Comparison of ENCODE assay signal across 29 cellular contexts in the genomic region with DNA sequence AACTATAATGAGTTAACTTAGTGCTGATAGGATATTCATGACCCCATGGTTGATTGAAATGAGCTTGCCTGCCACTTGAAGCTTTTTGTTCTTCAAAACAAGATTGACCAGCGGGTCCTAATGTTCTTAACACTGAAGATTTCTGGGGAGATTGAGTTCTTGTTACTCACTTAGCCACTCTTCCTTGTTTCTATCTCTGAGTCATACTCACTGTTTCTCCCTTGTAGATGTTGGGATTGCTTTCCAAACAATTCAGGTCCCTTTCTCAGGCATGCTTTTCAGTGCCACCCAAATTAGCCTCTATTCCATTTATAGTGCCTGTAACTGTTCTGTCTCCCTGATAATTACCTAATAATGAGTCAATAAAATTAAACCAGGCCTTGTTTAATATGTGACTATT.
"Had no signal": no experiment of that assay in that cellular context is flagged by ENCODE, and none has a peak within 500 bp of the region (broad histone marks: within the 10 kb centered on the region; RNA-seq: fewer than 3 reads in every experiment).

No MANE protein-coding gene starts in this region.

- H3K4me1 Mint-ChIP-seq: activated CD4-positive, alpha-beta T cell treated with anti-CD3 and anti-CD28 coated beads, Interleukin-2, amount 10 ng/mL, durations not matched to agents 7 days and 5 days; activated CD8-positive, alpha-beta memory T cell treated with anti-CD3 and anti-CD28 coated beads, Interleukin-2, amount 10 ng/mL, durations not matched to agents 7 days and 5 days; brain; memory B cell; stimulated activated memory B cell treated with anti-CD40 and anti-IgM and Interleukin-4, amounts not matched to agents 10 μg/mL and 1 μg/mL and 100 μg/mL, for 72 hours; stimulated activated naive CD8-positive, alpha-beta T cell treated with anti-CD3 and anti-CD28 coated beads, Interleukin-15, amount 100 ng/mL, for 72 hours had no signal

- ATAC-seq: activated CD8-positive, alpha-beta memory T cell treated with anti-CD3 and anti-CD28 coated beads, Interleukin-2, amount 10 ng/mL, durations not matched to agents 7 days and 5 days; activated CD8-positive, alpha-beta T cell treated with anti-CD3 and anti-CD28 coated beads, Interleukin-2, amount 10 ng/mL, durations not matched to agents 7 days and 5 days; activated naive CD4-positive, alpha-beta T cell treated with anti-CD3 and anti-CD28 coated beads, Interleukin-2, amount 50 U/mL, for 72 hours; activated T-cell treated with anti-CD3 and anti-CD28 coated beads, Interleukin-2, amount 50 U/mL, for 72 hours; esophagus mucosa; mucosa of descending colon; natural killer cell treated with Interleukin-12 subunit alpha and Interleukin-12 subunit beta and Interleukin-15 and Interleukin-18, amount 100 ng/mL, for 72 hours; stimulated activated memory B cell treated with anti-CD40 and anti-IgM and Interleukin-4, amounts not matched to agents 10 μg/mL and 1 μg/mL and 100 μg/mL, for 72 hours; stimulated activated naive CD8-positive, alpha-beta T cell treated with anti-CD3 and anti-CD28 coated beads, Interleukin-15, amount 100 ng/mL, for 72 hours had no signal

- H3K9me3 ChIP-seq: mucosa of descending colon, right atrium auricular region, uterus had no signal

- H3K4me1 ChIP-seq: right atrium auricular region, uterus had no signal

- DNase-seq: activated CD4-positive, alpha-beta T cell treated with anti-CD3 and anti-CD28 coated beads for 1 hour; activated CD4-positive, alpha-beta T cell treated with anti-CD3 and anti-CD28 coated beads, Interleukin-2, amount 10 ng/mL, durations not matched to agents 7 days and 5 days; activated CD8-positive, alpha-beta memory T cell treated with anti-CD3 and anti-CD28 coated beads, Interleukin-2, amount 10 ng/mL, durations not matched to agents 7 days and 5 days; activated CD8-positive, alpha-beta T cell treated with anti-CD3 and anti-CD28 coated beads, Interleukin-2, amount 10 ng/mL, durations not matched to agents 7 days and 5 days; activated naive CD4-positive, alpha-beta T cell; activated T-cell treated with anti-CD3 and anti-CD28 coated beads, Interleukin-2, amount 50 U/mL, for 72 hours; anterior cingulate cortex; caudate nucleus; cortex of kidney; foreskin melanocyte; mucosa of descending colon; stimulated activated CD4-positive, alpha-beta T cell treated with anti-CD3 and anti-CD28 coated beads, Interleukin-1b, Interleukin-23, amount 100 ng/mL, for 48 hours; stimulated activated CD4-positive, alpha-beta T cell treated with anti-CD3 and anti-CD28 coated beads, Interleukin-4, amount 100 ng/mL, for 4 hours; stimulated activated CD8-positive, alpha-beta memory T cell treated with anti-CD3 and anti-CD28 coated beads, Interleukin-4, amount 100 ng/mL, for 48 hours; stimulated activated naive CD8-positive, alpha-beta T cell treated with anti-CD3 and anti-CD28 coated beads, Interleukin-15, amount 100 ng/mL, for 72 hours; substantia nigra; T-helper 9 cell; uterus; WERI-Rb-1 had no signal

- H3K4me3 ChIP-seq: mucosa of descending colon, right atrium auricular region, smooth muscle cell, uterus had no signal

- H3K27ac Mint-ChIP-seq: activated CD4-positive, alpha-beta T cell treated with anti-CD3 and anti-CD28 coated beads, Interleukin-2, amount 10 ng/mL, durations not matched to agents 7 days and 5 days; activated CD8-positive, alpha-beta memory T cell treated with anti-CD3 and anti-CD28 coated beads, Interleukin-2, amount 10 ng/mL, durations not matched to agents 7 days and 5 days; activated CD8-positive, alpha-beta T cell treated with anti-CD3 and anti-CD28 coated beads, Interleukin-2, amount 10 ng/mL, durations not matched to agents 7 days and 5 days; activated naive CD4-positive, alpha-beta T cell treated with anti-CD3 and anti-CD28 coated beads, Interleukin-2, amount 50 U/mL, for 72 hours; activated T-cell treated with anti-CD3 and anti-CD28 coated beads, Interleukin-2, amount 50 U/mL, for 72 hours; brain; memory B cell; natural killer cell treated with Interleukin-12 subunit alpha and Interleukin-12 subunit beta and Interleukin-15 and Interleukin-18, amount 100 ng/mL, for 72 hours; stimulated activated memory B cell treated with anti-CD40 and anti-IgM and Interleukin-4, amounts not matched to agents 10 μg/mL and 1 μg/mL and 100 μg/mL, for 72 hours; T-helper 1 cell treated with Interleukin-12 subunit alpha and Interleukin-12 subunit beta and Interleukin-4 antibody, amounts not matched to agents 30 μg/mL and 1 μg/mL, for 36 hours; type B pancreatic cell had no signal

- H3K27me3 Mint-ChIP-seq: activated CD4-positive, alpha-beta T cell treated with anti-CD3 and anti-CD28 coated beads, Interleukin-2, amount 10 ng/mL, durations not matched to agents 7 days and 5 days; activated CD8-positive, alpha-beta memory T cell treated with anti-CD3 and anti-CD28 coated beads, Interleukin-2, amount 10 ng/mL, durations not matched to agents 7 days and 5 days; brain; memory B cell; natural killer cell treated with Interleukin-12 subunit alpha and Interleukin-12 subunit beta and Interleukin-15 and Interleukin-18, amount 100 ng/mL, for 72 hours; stimulated activated memory B cell treated with anti-CD40 and anti-IgM and Interleukin-4, amounts not matched to agents 10 μg/mL and 1 μg/mL and 100 μg/mL, for 72 hours; stimulated activated naive CD8-positive, alpha-beta T cell treated with anti-CD3 and anti-CD28 coated beads, Interleukin-15, amount 100 ng/mL, for 72 hours; type B pancreatic cell had no signal

- H3K36me3 Mint-ChIP-seq: activated CD8-positive, alpha-beta memory T cell treated with anti-CD3 and anti-CD28 coated beads, Interleukin-2, amount 10 ng/mL, durations not matched to agents 7 days and 5 days; activated naive CD4-positive, alpha-beta T cell treated with anti-CD3 and anti-CD28 coated beads, Interleukin-2, amount 50 U/mL, for 72 hours; brain; memory B cell; stimulated activated memory B cell treated with anti-CD40 and anti-IgM and Interleukin-4, amounts not matched to agents 10 μg/mL and 1 μg/mL and 100 μg/mL, for 72 hours; type B pancreatic cell had no signal

- H3K27me3 ChIP-seq: uterus had no signal

- H3K9me3 Mint-ChIP-seq: stimulated activated memory B cell treated with anti-CD40 and anti-IgM and Interleukin-4, amounts not matched to agents 10 μg/mL and 1 μg/mL and 100 μg/mL, for 72 hours; stimulated activated naive CD8-positive, alpha-beta T cell treated with anti-CD3 and anti-CD28 coated beads, Interleukin-15, amount 100 ng/mL, for 72 hours; type B pancreatic cell had no signal

- H3K27ac ChIP-seq: right atrium auricular region, uterus, WERI-Rb-1 had no signal

- H3K4me2 ChIP-seq: smooth muscle cell had no signal

- H3K4me3 Mint-ChIP-seq: activated CD4-positive, alpha-beta T cell treated with anti-CD3 and anti-CD28 coated beads, Interleukin-2, amount 10 ng/mL, durations not matched to agents 7 days and 5 days; activated CD8-positive, alpha-beta memory T cell treated with anti-CD3 and anti-CD28 coated beads, Interleukin-2, amount 10 ng/mL, durations not matched to agents 7 days and 5 days; activated CD8-positive, alpha-beta T cell treated with anti-CD3 and anti-CD28 coated beads, Interleukin-2, amount 10 ng/mL, durations not matched to agents 7 days and 5 days; activated T-cell treated with anti-CD3 and anti-CD28 coated beads, Interleukin-2, amount 50 U/mL, for 72 hours; brain; memory B cell; natural killer cell treated with Interleukin-12 subunit alpha and Interleukin-12 subunit beta and Interleukin-15 and Interleukin-18, amount 100 ng/mL, for 72 hours; stimulated activated memory B cell treated with anti-CD40 and anti-IgM and Interleukin-4, amounts not matched to agents 10 μg/mL and 1 μg/mL and 100 μg/mL, for 72 hours; stimulated activated naive CD8-positive, alpha-beta T cell treated with anti-CD3 and anti-CD28 coated beads, Interleukin-15, amount 100 ng/mL, for 72 hours; T-helper 1 cell treated with Interleukin-12 subunit alpha and Interleukin-12 subunit beta and Interleukin-4 antibody, amounts not matched to agents 30 μg/mL and 1 μg/mL, for 36 hours; type B pancreatic cell had no signal

- H3K36me3 ChIP-seq: right atrium auricular region, WERI-Rb-1 had no signal
